Comparison of ENCODE assay signal across 21 cellular contexts in genomic region chr18:61982475-61982874, GRCh38.
"Had no signal": no experiment of that assay in that cellular context is flagged by ENCODE, and none has a peak within 500 bp of the region (broad histone marks: within the 10 kb centered on the region; RNA-seq: fewer than 3 reads in every experiment).

No MANE protein-coding gene starts in this region.

- H3K27me3 ChIP-seq: sigmoid colon, spleen, thyroid gland had no signal

- H3K36me3 ChIP-seq: sigmoid colon, spleen, thyroid gland had no signal

- H3K4me1 ChIP-seq: sigmoid colon, thyroid gland had no signal

- H3K4me3 ChIP-seq: lung, sigmoid colon, spleen, thyroid gland had no signal

- H3K9me3 Mint-ChIP-seq: activated CD4-positive, alpha-beta memory T cell treated with anti-CD3 and anti-CD28 coated beads for 36 hours; effector memory CD8-positive, alpha-beta T cell had no signal

- H3K36me3 Mint-ChIP-seq: activated CD4-positive, alpha-beta memory T cell treated with anti-CD3 and anti-CD28 coated beads for 36 hours had no signal

- DNase-seq: activated CD4-positive, alpha-beta memory T cell treated with anti-CD3 and anti-CD28 coated beads for 36 hours; activated CD8-positive, alpha-beta memory T cell treated with anti-CD3 and anti-CD28 coated beads, Interleukin-2, amount 10 ng/mL, durations not matched to agents 7 days and 5 days; amniotic stem cell; dermis blood vessel endothelial cell; effector memory CD8-positive, alpha-beta T cell; foreskin melanocyte; glutamatergic neuron; hippocampal formation; islet precursor cell; midbrain; occipital lobe; posterior cingulate gyrus; sigmoid colon; spleen; stimulated activated CD8-positive, alpha-beta memory T cell treated with anti-CD3 and anti-CD28 coated beads, Interleukin-4, amount 100 ng/mL, for 48 hours; stimulated activated naive CD4-positive, alpha-beta T cell treated with Interleukin-2 at 50 U/mL for 16 hours; thyroid gland had no signal

- ATAC-seq: activated CD8-positive, alpha-beta memory T cell treated with anti-CD3 and anti-CD28 coated beads, Interleukin-2, amount 10 ng/mL, durations not matched to agents 7 days and 5 days; effector memory CD8-positive, alpha-beta T cell; left lobe of liver had no signal

- H3K4me3 Mint-ChIP-seq: activated CD4-positive, alpha-beta memory T cell treated with anti-CD3 and anti-CD28 coated beads for 36 hours; activated CD8-positive, alpha-beta memory T cell treated with anti-CD3 and anti-CD28 coated beads, Interleukin-2, amount 10 ng/mL, durations not matched to agents 7 days and 5 days; activated naive CD8-positive, alpha-beta T cell; effector memory CD8-positive, alpha-beta T cell; nephron had no signal

- H3K27ac ChIP-seq: sigmoid colon, spleen, thyroid gland had no signal

- H3K27ac Mint-ChIP-seq: activated CD4-positive, alpha-beta memory T cell treated with anti-CD3 and anti-CD28 coated beads for 36 hours; activated CD8-positive, alpha-beta memory T cell treated with anti-CD3 and anti-CD28 coated beads, Interleukin-2, amount 10 ng/mL, durations not matched to agents 7 days and 5 days; activated naive CD8-positive, alpha-beta T cell; effector memory CD8-positive, alpha-beta T cell; nephron had no signal

- H3K27me3 Mint-ChIP-seq: activated CD4-positive, alpha-beta memory T cell treated with anti-CD3 and anti-CD28 coated beads for 36 hours; activated naive CD8-positive, alpha-beta T cell had no signal

- H3K9me3 ChIP-seq: sigmoid colon, spleen, thyroid gland had no signal
